ENCODE assay signal across 24 cellular contexts in the genomic region with DNA sequence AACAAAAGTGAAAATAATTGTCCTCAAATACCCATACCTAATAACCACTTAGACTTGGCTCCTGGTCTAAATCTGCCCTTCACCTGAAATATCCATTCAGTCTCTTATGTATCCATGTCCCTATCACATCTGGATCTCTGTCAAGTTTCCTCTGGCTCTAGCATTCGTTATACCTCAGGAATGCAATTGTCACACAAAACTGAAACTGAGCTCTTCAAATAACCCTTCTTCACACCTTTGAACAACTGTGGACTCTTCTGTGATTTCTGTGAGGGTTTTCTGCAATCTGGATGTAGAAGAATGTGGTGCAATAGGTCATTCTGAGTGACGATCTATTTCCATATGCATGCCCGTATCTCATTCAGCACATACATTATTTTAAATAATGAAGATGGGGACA. TPM values are rescaled to one million over a fixed set of nuclear protein-coding genes. Genes with fewer than 3 reads are reported as not detected.
DNase-seq lines count a peak whose midpoint lies in the region; ATAC-seq, FAIRE-seq and TF ChIP-seq lines count a peak whose summit lies in the region.
"Had no signal": no experiment of that assay in that cellular context is flagged by ENCODE, and none has a peak within 500 bp of the region (broad histone marks: within the 10 kb centered on the region; RNA-seq: fewer than 3 reads in every experiment).

No MANE protein-coding gene starts in this region.

- H3K4ac ChIP-seq in IMR-90 (ENCODE audit: low read depth, low read length) = peak overlapping the region; percentile 94; the same call in 1 of the 2 replicates

- no peaks in the 10 kb centered on the region for H3K27me3 ChIP-seq in IMR-90 (ENCODE audit: control insufficient read depth, insufficient read depth, low read length)
- H3K27me3 ChIP-seq in MM.1S (replicated peaks; ENCODE audit: insufficient read depth, low read length) = no peaks in the 10 kb centered on the region

- H4K8ac ChIP-seq in IMR-90 (ENCODE audit: low read depth in 2 of 2, low read length in 2 of 2) = peak overlapping the region; percentile 75 to 92; a peak in 3 of 4 replicates

- no peaks in the 10 kb centered on the region for H3F3A ChIP-seq in MM.1S (ENCODE audit: insufficient read depth, low read length)

- H3K27ac ChIP-seq in IMR-90 (ENCODE audit: insufficient read depth, low read length) = no peak overlapping the region; the same call in 1 of the 2 replicates
- no peak overlapping the region for H3K27ac ChIP-seq in MM.1S (ENCODE audit: low read length)

- H4K20me1 ChIP-seq in IMR-90 (ENCODE audit: insufficient read depth, low read length) = no peaks in the 10 kb centered on the region
- no peaks in the 10 kb centered on the region for H4K20me1 ChIP-seq in MM.1S (ENCODE audit: insufficient read depth, low read length)

- no peaks in the 10 kb centered on the region for H3K79me2 ChIP-seq in MM.1S (ENCODE audit: low read length)

- no peak overlapping the region for H2AK9ac ChIP-seq in IMR-90 (replicated peaks; ENCODE audit: low read depth, low read length, poor library complexity)

- no CpG with 5 or more reads among the region's 3 CpGs for WGBS in IMR-90 (ENCODE audit: extremely low coverage in 2 of 2, insufficient read length in 1 of 2), 2 experiments

- DNase-seq in IMR-90 (no peak), MM.1S (peak; percentile 20), choroid plexus epithelial cell (ENCODE audit: low read depth) (peak; percentile 51), urothelium cell line (ENCODE audit: low spot score) (peak; percentile 46), NCI-H446 (lab: John Stamatoyannopoulos, UW) (no peak), Right ventricle myocardium superior (no peak)
- DNase-seq: ACHN; BE2C; C1 segment of cervical spinal cord; CD4-positive, CD25-positive, alpha-beta regulatory T cell; CD8-positive, alpha-beta memory T cell; COR-L47; DMS 273 treated with DMSO at 0.1 percent for 48 hours; DMS53; DND-41; HCEC 1CT had no signal

- H3K18ac ChIP-seq in IMR-90 (ENCODE audit: low read depth, low read length) = peak overlapping the region; percentile 84; the same call in 1 of the 2 replicates

- H3K56ac ChIP-seq in IMR-90 (ENCODE audit: extremely low read depth, insufficient read depth, low read length) = no peak overlapping the region

- H3K9me1 ChIP-seq in IMR-90 (ENCODE audit: insufficient read depth, low read length) = peaks cover 17% of the 10 kb centered on the region

- CTCF ChIA-PET in IMR-90 (lab: Yijun Ruan, JAX) = interaction anchor here (0.6 kb wide), 1 partner anchor 15 kb away, joined by 3 read pairs; no protein-coding TSS in a partner anchor

- no peak overlapping the region for H3K23ac ChIP-seq in IMR-90 (ENCODE audit: low read depth, low read length)

- H3K4me3 ChIP-seq in IMR-90 (ENCODE audit: insufficient read depth, low read depth, low read length) (no peak overlapping the region), MM.1S (ENCODE audit: low read length) (no peak overlapping the region), choroid plexus epithelial cell (ENCODE audit: low read depth, low read length) (no peak overlapping the region)
- H3K4me3 ChIP-seq: GM23338 had no signal

- peak overlapping the region; percentile 96; the same call in 2 of the 3 replicates for H2BK15ac ChIP-seq in IMR-90 (ENCODE audit: low read depth, low read length)

- H3K9me3 ChIP-seq in IMR-90 (ENCODE audit: control insufficient read depth, insufficient read depth, low read length) = no peaks in the 10 kb centered on the region
- no peaks in the 10 kb centered on the region for H3K9me3 ChIP-seq in MM.1S (replicated peaks; ENCODE audit: insufficient read depth, low read length)
- H3K9me3 ChIP-seq: BE2C had no signal

- POLR2A ChIA-PET in IMR-90 (lab: Charles Lee; ENCODE audit: unreplicated experiment) = no interaction called here

- H3K79me1 ChIP-seq in IMR-90 (ENCODE audit: low read depth in 1 of 2, low read length in 2 of 2) = no peaks in the 10 kb centered on the region

- intact Hi-C loops in IMR-90 (cut with micrococcal nuclease) (loop anchor here (10.0 kb wide), 1 partner anchor 292 kb away; no protein-coding TSS in a partner anchor), Right ventricle myocardium superior (cut with DNase I) (loop anchor here (10.0 kb wide), 1 partner anchor 72 kb away; no protein-coding TSS in a partner anchor)

- peaks cover 33% of the 10 kb centered on the region for H3K4me1 ChIP-seq in IMR-90 (ENCODE audit: control insufficient read depth, insufficient read depth, low read length)
- H3K4me1 ChIP-seq in MM.1S (ENCODE audit: low read length) = peaks cover 12% of the 10 kb centered on the region; the same call in 1 of the 2 replicates
- H3K4me1 ChIP-seq: BE2C had no signal

- TF ChIP-seq POLR2A in IMR-90 (IDR thresholded peaks at IDR 0.05; ENCODE audit: low read depth, low read length) = no peak

- H2AK5ac ChIP-seq in IMR-90 (ENCODE audit: low read depth, low read length) = peak overlapping the region; percentile 99

- dilution Hi-C loops in IMR-90 (cut with HindIII; ENCODE audit: low sequenced_read_pairs, unreplicated experiment) = no loop called here

- H3K14ac ChIP-seq in IMR-90 (replicated peaks; ENCODE audit: low read depth, low read length) = peak overlapping the region; percentile 29

- H2BK5ac ChIP-seq in IMR-90 (ENCODE audit: low read depth, low read length, poor library complexity, severe bottlenecking) = peak overlapping the region; percentile 84

- H3K9me2 ChIP-seq in MM.1S (replicated peaks; ENCODE audit: insufficient read depth, low read length) = no peaks in the 10 kb centered on the region

- peak overlapping the region; percentile 28 for H4K5ac ChIP-seq in IMR-90 (ENCODE audit: low read depth, low read length)

- H2AFZ ChIP-seq in IMR-90 (replicated peaks; ENCODE audit: low read length, poor library complexity) (no peak overlapping the region), MM.1S (ENCODE audit: low read length) (no peak overlapping the region)
- H2AFZ ChIP-seq: GM23338 had no signal

- TF ChIP-seq CTCF in IMR-90 (conservative IDR thresholded peaks at IDR 0.05; ENCODE audit: low read depth, low read length) (no peak), MM.1S (IDR thresholded peaks at IDR 0.05; ENCODE audit: low read length) (no peak), choroid plexus epithelial cell (conservative IDR thresholded peaks at IDR 0.05; ENCODE audit: low read depth, low read length) (no peak)

- H2BK20ac ChIP-seq in IMR-90 (ENCODE audit: low read depth, low read length) = peak overlapping the region; percentile 99

- no TSS peak for BruUV-seq in IMR-90 (replicated peaks; lab: Mats Ljungman, UMichigan)

- H3K9ac ChIP-seq in IMR-90 (ENCODE audit: low read depth, low read length) (no peak overlapping the region), MM.1S (ENCODE audit: low read length) (no peak overlapping the region)

- no peak for FAIRE-seq in urothelium cell line (lab: Jason Lieb, UNC)
- FAIRE-seq: A204.1, G401.6, GM12891, GM18507, H54 had no signal

- in situ Hi-C loops in IMR-90 (cut with MboI; ENCODE audit: low sequenced_read_pairs) = no loop called here

- ATAC-seq in IMR-90 (ENCODE audit: low read depth) = no peak
- no peak for ATAC-seq in Right ventricle myocardium superior (ENCODE audit: poor library complexity)
- ATAC-seq in GM18502 (IDR thresholded peaks at IDR 0.05; ENCODE audit: poor library complexity, unreplicated experiment) = no peak
- ATAC-seq: GM23338 had no signal

- H3K36me3 ChIP-seq in IMR-90 (ENCODE audit: control insufficient read depth, insufficient read depth, low read length) (no peaks in the 10 kb centered on the region), MM.1S (replicated peaks; ENCODE audit: insufficient read depth, low read length) (no peaks in the 10 kb centered on the region)
- H3K36me3 ChIP-seq: BE2C had no signal

- TF ChIP-seq RAD21 in IMR-90 (IDR thresholded peaks at IDR 0.05; ENCODE audit: low read length) = no peak

- peak overlapping the region; percentile 95 for H4K91ac ChIP-seq in IMR-90 (ENCODE audit: insufficient read depth, low read depth, low read length)

- H2BK120ac ChIP-seq in IMR-90 (ENCODE audit: low read depth, low read length) = peak overlapping the region; percentile 97

- H3K4me2 ChIP-seq in IMR-90 (ENCODE audit: low read depth, low read length) (no peak overlapping the region), MM.1S (ENCODE audit: low read depth, low read length) (no peak overlapping the region)
- H3K4me2 ChIP-seq: GM23338 had no signal

TF ChIP-seq in IMR-90, 13 proteins besides CTCF, POLR2A, EP300 and RAD21:
- TF ChIP-seq, protein P1, sequence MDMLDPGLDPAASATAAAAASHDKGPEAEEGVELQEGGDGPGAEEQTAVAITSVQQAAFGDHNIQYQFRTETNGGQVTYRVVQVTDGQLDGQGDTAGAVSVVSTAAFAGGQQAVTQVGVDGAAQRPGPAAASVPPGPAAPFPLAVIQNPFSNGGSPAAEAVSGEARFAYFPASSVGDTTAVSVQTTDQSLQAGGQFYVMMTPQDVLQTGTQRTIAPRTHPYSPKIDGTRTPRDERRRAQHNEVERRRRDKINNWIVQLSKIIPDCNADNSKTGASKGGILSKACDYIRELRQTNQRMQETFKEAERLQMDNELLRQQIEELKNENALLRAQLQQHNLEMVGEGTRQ (IDR thresholded peaks at IDR 0.05; ENCODE audit: low read depth, low read length) = no peak
- TF ChIP-seq CEBPB (IDR thresholded peaks at IDR 0.05; ENCODE audit: low read depth, low read length) (no peak), RFX5 (IDR thresholded peaks at IDR 0.05; ENCODE audit: low read depth, low read length) (no peak), BHLHE40 (IDR thresholded peaks at IDR 0.05; ENCODE audit: low read depth, low read length) (no peak), RCOR1 (IDR thresholded peaks at IDR 0.05; ENCODE audit: insufficient replicate concordance, low read length) (no peak), MAFK (IDR thresholded peaks at IDR 0.05; ENCODE audit: low read depth, low read length) (no peak)

RNA-seq across cellular contexts. Expression of gene FGL2, which starts 53.5 kb away (rescaled TPM):
- total RNA-seq in IMR-90 (2012; rRNA removed) (0.56 and 1.3 TPM in 2 replicates), Right ventricle myocardium superior (11.5 TPM)
- polyA plus RNA-seq in IMR-90 (2012; rRNA removed) = 0.32 and 0.47 TPM in 2 replicates
- polyA plus RNA-seq in IMR-90 (2012; cell fraction: cytosol; rRNA removed) = 0.16 and 0.18 TPM in 2 replicates
- polyA plus RNA-seq in IMR-90 (2012; cell fraction: nucleus; rRNA removed; ENCODE audit: low replicate concordance) = 0.10 TPM in 1 of 2 replicates, not detected in the other
- total RNA-seq: GM23338, HT-29 had no signal
- polyA plus RNA-seq: GM23338 had no signal

Comparison
In these comparisons a context has a peak if more than half of its experiments do, and no peak if none do; other contexts are left out.
1. DNase-seq: peak in MM.1S (single experiment), choroid plexus epithelial cell (single experiment) and urothelium cell line (single experiment); none in IMR-90 (single experiment), NCI-H446 (0 of 2) and Right ventricle myocardium superior (single experiment).